8 cellular contexts compared by ENCODE assay signal in genomic region chr7:44044315-44045225, GRCh38. TPM values are rescaled to one million over a fixed set of nuclear protein-coding genes. Genes with fewer than 3 reads are reported as not detected.
DNase-seq lines count a peak whose midpoint lies in the region; ATAC-seq and TF ChIP-seq lines count a peak whose summit lies in the region.

Gene DBNL (plus strand): TSS chr7:44044702. CDS start chr7:44044738, 36 bp downstream.

- peak; percentile 68 for ATAC-seq in HG02571 (IDR thresholded peaks at IDR 0.05; ENCODE audit: unreplicated experiment)

- H3K27ac Mint-ChIP-seq in type B pancreatic cell, result peak within 1 kb of the TSS; percentile 84

- H3K9me3 Mint-ChIP-seq in type B pancreatic cell, result no peaks in the 10 kb centered on the region

- H3K4me1 Mint-ChIP-seq in type B pancreatic cell (ENCODE audit: unreplicated experiment), result peaks cover 27% of the 10 kb centered on the region

- WGBS in adipose tissue, 3 donors, result 0 to 1% (median 0%) methylated on average over 65 to 74 of the region's 74 CpGs

- H3K27me3 Mint-ChIP-seq in type B pancreatic cell, result peaks cover 3% of the 10 kb centered on the region

- TF ChIP-seq CTCF in GM10266 (IDR thresholded peaks at IDR 0.05; ENCODE audit: control insufficient read depth, insufficient read depth, low read depth, missing control alignments) (no peak), type B pancreatic cell (conservative IDR thresholded peaks at IDR 0.05) (no peak)

- intact Hi-C loops in cardiac septum (cut with DNase I) (no loop called here), posterior cingulate gyrus (cut with DNase I) (loop anchor here (5.0 kb wide), 1 partner anchor 38 kb away; the partner anchor contains the start of gene POLM)

- H3K36me3 Mint-ChIP-seq in type B pancreatic cell, result no peaks in the 10 kb centered on the region

- peak within 1 kb of the TSS; percentile 53 for H3K27ac ChIP-seq in adipose tissue (ENCODE audit: low read depth, low read length)

- peak within 1 kb of the TSS; percentile 94 for H3K4me3 Mint-ChIP-seq in type B pancreatic cell

- DNase-seq in GM10266 (ENCODE audit: extremely low spot score) (peak; percentile 90), NCI-H1092 (lab: John Stamatoyannopoulos, UW) (peak; percentile 86), T follicular helper cell (ENCODE audit: low read depth) (peak; percentile 76), cardiac septum (ENCODE audit: low spot score) (peak; percentile 99), posterior cingulate gyrus (peak; percentile 96 to 100 (median 98)), type B pancreatic cell (ENCODE audit: extremely low spot score, unreplicated experiment) (peak; percentile 93)

RNA-seq across cellular contexts. Expression of gene DBNL, which starts in this region (rescaled TPM):
- 100 to 1,000 TPM in 2 of 3 donors, 10 to 100 TPM in 1; 39.4 to 111 (median 101) TPM for polyA plus RNA-seq in adipose tissue
- 48.9 TPM for total RNA-seq in cardiac septum
- total RNA-seq in type B pancreatic cell (ENCODE audit: low replicate concordance), result 62.8 and 71.7 TPM in 2 replicates

Comparison
In these comparisons a context has a peak if more than half of its experiments do, and no peak if none do; other contexts are left out.
1. Peak in every context shown above with its lines: DNase-seq, ATAC-seq and H3K27ac ChIP-seq.